Comparison of ENCODE assay signal across 1 cellular context in the genomic region with DNA sequence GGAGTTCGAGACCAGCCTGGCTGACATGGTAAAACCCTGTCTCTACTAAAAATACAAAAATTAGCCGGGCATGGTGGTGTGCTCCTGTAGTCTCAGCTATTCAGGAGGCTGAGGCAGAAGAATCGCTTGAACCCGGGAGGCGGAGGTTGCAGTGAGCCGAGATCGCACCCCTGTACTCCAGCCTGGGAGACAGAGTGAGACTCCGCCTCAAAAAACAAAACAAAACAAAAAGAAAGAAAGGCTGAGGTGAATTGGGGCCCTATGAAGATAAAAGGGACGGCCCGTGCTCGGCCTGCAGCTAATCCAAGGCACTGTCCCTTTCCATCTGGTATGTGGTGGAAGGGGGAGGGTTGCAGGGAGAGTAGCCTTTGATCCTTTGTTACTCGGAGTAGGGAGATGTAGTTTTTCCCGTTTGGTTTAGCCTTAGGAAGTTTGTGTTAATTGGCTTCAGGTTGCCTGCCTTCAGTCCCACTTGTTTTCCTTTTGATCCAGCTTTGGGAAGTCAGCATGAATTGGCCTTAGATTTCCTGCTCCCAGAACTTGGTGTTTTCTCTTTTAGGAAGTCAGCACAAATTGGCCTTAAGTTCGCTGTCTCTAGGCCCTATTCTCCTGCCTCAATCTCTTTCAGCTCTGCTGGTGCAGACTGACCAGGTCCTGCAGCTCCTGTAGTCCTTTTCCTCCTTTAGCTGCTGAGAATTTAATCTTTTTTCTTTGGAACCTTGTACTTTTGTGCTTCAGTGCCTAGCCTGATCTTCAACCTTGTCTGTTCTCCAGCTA.
A peak's percentile ranks its signal among the peaks of the same experiment; 100 is the strongest.
TF ChIP-seq lines count a peak whose summit lies in the region.

No MANE protein-coding gene starts in this region.

TF ChIP-seq in HepG2, 621 proteins besides CTCF, POLR2A, EP300 and RAD21 (continued from another document and continues in another):
- TF ChIP-seq ZNF567 (CRISPR knock-in tag; IDR thresholded peaks at IDR 0.05; ENCODE audit: borderline replicate concordance) = no peak
- 0 out of 2 replicates have a peak, but pooled peaks have one; percentile 35 for TF ChIP-seq ZSCAN21 (CRISPR knock-in tag; IDR thresholded peaks at IDR 0.05; ENCODE audit: borderline replicate concordance)
- TF ChIP-seq PHF20 (CRISPR knock-in tag; IDR thresholded peaks at IDR 0.05) = no peak
- TF ChIP-seq PPARG (CRISPR knock-in tag; conservative IDR thresholded peaks at IDR 0.05) = peak; percentile 75
- 0 out of 2 replicates have a peak, but pooled peaks have one; percentile 18 for TF ChIP-seq ZNF549 (CRISPR knock-in tag; IDR thresholded peaks at IDR 0.05)
- TF ChIP-seq RBAK (CRISPR knock-in tag; IDR thresholded peaks at IDR 0.05) = no peak
- TF ChIP-seq, protein P1, sequence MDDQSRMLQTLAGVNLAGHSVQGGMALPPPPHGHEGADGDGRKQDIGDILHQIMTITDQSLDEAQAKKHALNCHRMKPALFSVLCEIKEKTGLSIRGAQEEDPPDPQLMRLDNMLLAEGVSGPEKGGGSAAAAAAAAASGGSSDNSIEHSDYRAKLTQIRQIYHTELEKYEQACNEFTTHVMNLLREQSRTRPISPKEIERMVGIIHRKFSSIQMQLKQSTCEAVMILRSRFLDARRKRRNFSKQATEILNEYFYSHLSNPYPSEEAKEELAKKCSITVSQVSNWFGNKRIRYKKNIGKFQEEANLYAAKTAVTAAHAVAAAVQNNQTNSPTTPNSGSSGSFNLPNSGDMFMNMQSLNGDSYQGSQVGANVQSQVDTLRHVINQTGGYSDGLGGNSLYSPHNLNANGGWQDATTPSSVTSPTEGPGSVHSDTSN (CRISPR knock-in tag; IDR thresholded peaks at IDR 0.05; ENCODE audit: borderline replicate concordance) = no peak
- no peak for TF ChIP-seq SRF (IDR thresholded peaks at IDR 0.05; ENCODE audit: low read depth, low read length)
- TF ChIP-seq ZNF883 (CRISPR knock-in tag; IDR thresholded peaks at IDR 0.05; ENCODE audit: not compliant biosample characterization) = no peak
- TF ChIP-seq ETV5 (CRISPR knock-in tag; IDR thresholded peaks at IDR 0.05; ENCODE audit: borderline replicate concordance) = peak; percentile 28
- peak; percentile 69 for TF ChIP-seq KAT7 (CRISPR knock-in tag; IDR thresholded peaks at IDR 0.05; ENCODE audit: borderline replicate concordance)
- 0 out of 2 replicates have a peak, but pooled peaks have one; percentile 65 for TF ChIP-seq ZNF564 (CRISPR knock-in tag; IDR thresholded peaks at IDR 0.05)
- no peak for TF ChIP-seq KLF13 (CRISPR knock-in tag; IDR thresholded peaks at IDR 0.05)
- peak; percentile 72 for TF ChIP-seq ZNF33B (CRISPR knock-in tag; IDR thresholded peaks at IDR 0.05)
- TF ChIP-seq FLYWCH1 (CRISPR knock-in tag; IDR thresholded peaks at IDR 0.05) = no peak
- no peak for TF ChIP-seq REXO4 (CRISPR knock-in tag; IDR thresholded peaks at IDR 0.05; ENCODE audit: borderline replicate concordance)
- peak; percentile 15; the same call in 1 of the 2 replicates for TF ChIP-seq ZNF552 (CRISPR knock-in tag; IDR thresholded peaks at IDR 0.05; ENCODE audit: borderline replicate concordance)
- TF ChIP-seq CCDC6 (CRISPR knock-in tag; IDR thresholded peaks at IDR 0.05) = no peak
- no peak for TF ChIP-seq FOXA1 (IDR thresholded peaks at IDR 0.05)
- peak; percentile 40; the same call in 1 of the 2 replicates for TF ChIP-seq FOXA1 (CRISPR knock-in tag; IDR thresholded peaks at IDR 0.05)
- TF ChIP-seq EED (CRISPR knock-in tag; IDR thresholded peaks at IDR 0.05) = no peak
- peak; percentile 94 for TF ChIP-seq SP5 (CRISPR knock-in tag; IDR thresholded peaks at IDR 0.05; ENCODE audit: borderline replicate concordance, low read depth)
- TF ChIP-seq SIX1 (CRISPR knock-in tag; IDR thresholded peaks at IDR 0.05; ENCODE audit: borderline replicate concordance) = no peak; the same call in 1 of the 2 replicates
- TF ChIP-seq NFKBIZ (CRISPR knock-in tag; IDR thresholded peaks at IDR 0.05) = 0 out of 2 replicates have a peak, but pooled peaks have one; percentile 67
- TF ChIP-seq ATRX (CRISPR knock-in tag; IDR thresholded peaks at IDR 0.05; ENCODE audit: borderline replicate concordance) = no peak
- no peak for TF ChIP-seq ZNF530 (CRISPR knock-in tag; IDR thresholded peaks at IDR 0.05; ENCODE audit: low read depth)
- TF ChIP-seq, protein P2, sequence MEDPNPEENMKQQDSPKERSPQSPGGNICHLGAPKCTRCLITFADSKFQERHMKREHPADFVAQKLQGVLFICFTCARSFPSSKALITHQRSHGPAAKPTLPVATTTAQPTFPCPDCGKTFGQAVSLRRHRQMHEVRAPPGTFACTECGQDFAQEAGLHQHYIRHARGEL (CRISPR knock-in tag; IDR thresholded peaks at IDR 0.05) = no peak
- TF ChIP-seq ZNF557 (CRISPR knock-in tag; IDR thresholded peaks at IDR 0.05) = peak; percentile 88; the same call in 1 of the 2 replicates
- TF ChIP-seq, protein P3, sequence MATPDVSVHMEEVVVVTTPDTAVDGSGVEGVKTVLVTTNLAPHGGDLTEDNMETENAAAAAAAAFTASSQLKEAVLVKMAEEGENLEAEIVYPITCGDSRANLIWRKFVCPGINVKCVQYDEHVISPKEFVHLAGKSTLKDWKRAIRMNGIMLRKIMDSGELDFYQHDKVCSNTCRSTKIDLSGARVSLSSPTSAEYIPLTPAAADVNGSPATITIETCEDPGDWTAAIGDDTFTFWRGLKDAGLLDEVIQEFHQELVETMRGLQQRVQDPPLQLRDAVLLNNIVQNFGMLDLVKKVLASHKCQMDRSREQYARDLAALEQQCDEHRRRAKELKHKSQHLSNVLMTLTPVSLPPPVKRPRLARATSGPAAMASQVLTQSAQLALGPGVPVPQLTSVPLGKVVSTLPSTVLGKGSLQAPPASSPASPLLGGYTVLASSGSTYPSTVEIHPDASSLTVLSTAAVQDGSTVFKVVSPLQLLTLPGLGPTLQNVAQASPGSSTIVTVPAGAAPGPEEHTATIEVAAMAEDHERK (CRISPR knock-in tag; IDR thresholded peaks at IDR 0.05; ENCODE audit: low read depth) = no peak
- TF ChIP-seq ZNF501 (CRISPR knock-in tag; IDR thresholded peaks at IDR 0.05) = peak; percentile 81
- peak; percentile 92 for TF ChIP-seq ISL2 (CRISPR knock-in tag; IDR thresholded peaks at IDR 0.05)
- TF ChIP-seq, protein P4, sequence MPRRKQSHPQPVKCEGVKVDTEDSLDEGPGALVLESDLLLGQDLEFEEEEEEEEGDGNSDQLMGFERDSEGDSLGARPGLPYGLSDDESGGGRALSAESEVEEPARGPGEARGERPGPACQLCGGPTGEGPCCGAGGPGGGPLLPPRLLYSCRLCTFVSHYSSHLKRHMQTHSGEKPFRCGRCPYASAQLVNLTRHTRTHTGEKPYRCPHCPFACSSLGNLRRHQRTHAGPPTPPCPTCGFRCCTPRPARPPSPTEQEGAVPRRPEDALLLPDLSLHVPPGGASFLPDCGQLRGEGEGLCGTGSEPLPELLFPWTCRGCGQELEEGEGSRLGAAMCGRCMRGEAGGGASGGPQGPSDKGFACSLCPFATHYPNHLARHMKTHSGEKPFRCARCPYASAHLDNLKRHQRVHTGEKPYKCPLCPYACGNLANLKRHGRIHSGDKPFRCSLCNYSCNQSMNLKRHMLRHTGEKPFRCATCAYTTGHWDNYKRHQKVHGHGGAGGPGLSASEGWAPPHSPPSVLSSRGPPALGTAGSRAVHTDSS (CRISPR knock-in tag; conservative IDR thresholded peaks at IDR 0.05) = no peak
- TF ChIP-seq ZNF432 (CRISPR knock-in tag; IDR thresholded peaks at IDR 0.05; ENCODE audit: borderline replicate concordance) = no peak
- TF ChIP-seq ZNF383 (CRISPR knock-in tag; IDR thresholded peaks at IDR 0.05; ENCODE audit: borderline replicate concordance) = no peak
- 0 out of 2 replicates have a peak, but pooled peaks have one; percentile 67 for TF ChIP-seq SRY (CRISPR knock-in tag; IDR thresholded peaks at IDR 0.05)
- TF ChIP-seq, protein P5, sequence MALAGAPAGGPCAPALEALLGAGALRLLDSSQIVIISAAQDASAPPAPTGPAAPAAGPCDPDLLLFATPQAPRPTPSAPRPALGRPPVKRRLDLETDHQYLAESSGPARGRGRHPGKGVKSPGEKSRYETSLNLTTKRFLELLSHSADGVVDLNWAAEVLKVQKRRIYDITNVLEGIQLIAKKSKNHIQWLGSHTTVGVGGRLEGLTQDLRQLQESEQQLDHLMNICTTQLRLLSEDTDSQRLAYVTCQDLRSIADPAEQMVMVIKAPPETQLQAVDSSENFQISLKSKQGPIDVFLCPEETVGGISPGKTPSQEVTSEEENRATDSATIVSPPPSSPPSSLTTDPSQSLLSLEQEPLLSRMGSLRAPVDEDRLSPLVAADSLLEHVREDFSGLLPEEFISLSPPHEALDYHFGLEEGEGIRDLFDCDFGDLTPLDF (CRISPR knock-in tag; IDR thresholded peaks at IDR 0.05) = peak; percentile 73; the same call in 1 of the 2 replicates
- TF ChIP-seq EHMT2 (IDR thresholded peaks at IDR 0.05; ENCODE audit: borderline replicate concordance, low read depth, low read length) = peak; percentile 72; the same call in 1 of the 2 replicates
- TF ChIP-seq, protein P6, sequence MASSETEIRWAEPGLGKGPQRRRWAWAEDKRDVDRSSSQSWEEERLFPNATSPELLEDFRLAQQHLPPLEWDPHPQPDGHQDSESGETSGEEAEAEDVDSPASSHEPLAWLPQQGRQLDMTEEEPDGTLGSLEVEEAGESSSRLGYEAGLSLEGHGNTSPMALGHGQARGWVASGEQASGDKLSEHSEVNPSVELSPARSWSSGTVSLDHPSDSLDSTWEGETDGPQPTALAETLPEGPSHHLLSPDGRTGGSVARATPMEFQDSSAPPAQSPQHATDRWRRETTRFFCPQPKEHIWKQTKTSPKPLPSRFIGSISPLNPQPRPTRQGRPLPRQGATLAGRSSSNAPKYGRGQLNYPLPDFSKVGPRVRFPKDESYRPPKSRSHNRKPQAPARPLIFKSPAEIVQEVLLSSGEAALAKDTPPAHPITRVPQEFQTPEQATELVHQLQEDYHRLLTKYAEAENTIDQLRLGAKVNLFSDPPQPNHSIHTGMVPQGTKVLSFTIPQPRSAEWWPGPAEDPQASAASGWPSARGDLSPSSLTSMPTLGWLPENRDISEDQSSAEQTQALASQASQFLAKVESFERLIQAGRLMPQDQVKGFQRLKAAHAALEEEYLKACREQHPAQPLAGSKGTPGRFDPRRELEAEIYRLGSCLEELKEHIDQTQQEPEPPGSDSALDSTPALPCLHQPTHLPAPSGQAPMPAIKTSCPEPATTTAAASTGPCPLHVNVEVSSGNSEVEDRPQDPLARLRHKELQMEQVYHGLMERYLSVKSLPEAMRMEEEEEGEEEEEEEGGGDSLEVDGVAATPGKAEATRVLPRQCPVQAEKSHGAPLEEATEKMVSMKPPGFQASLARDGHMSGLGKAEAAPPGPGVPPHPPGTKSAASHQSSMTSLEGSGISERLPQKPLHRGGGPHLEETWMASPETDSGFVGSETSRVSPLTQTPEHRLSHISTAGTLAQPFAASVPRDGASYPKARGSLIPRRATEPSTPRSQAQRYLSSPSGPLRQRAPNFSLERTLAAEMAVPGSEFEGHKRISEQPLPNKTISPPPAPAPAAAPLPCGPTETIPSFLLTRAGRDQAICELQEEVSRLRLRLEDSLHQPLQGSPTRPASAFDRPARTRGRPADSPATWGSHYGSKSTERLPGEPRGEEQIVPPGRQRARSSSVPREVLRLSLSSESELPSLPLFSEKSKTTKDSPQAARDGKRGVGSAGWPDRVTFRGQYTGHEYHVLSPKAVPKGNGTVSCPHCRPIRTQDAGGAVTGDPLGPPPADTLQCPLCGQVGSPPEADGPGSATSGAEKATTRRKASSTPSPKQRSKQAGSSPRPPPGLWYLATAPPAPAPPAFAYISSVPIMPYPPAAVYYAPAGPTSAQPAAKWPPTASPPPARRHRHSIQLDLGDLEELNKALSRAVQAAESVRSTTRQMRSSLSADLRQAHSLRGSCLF (CRISPR knock-in tag; IDR thresholded peaks at IDR 0.05; ENCODE audit: borderline replicate concordance) = no peak; the same call in 1 of the 2 replicates
- no peak for TF ChIP-seq ZC3H13 (CRISPR knock-in tag; IDR thresholded peaks at IDR 0.05)
- TF ChIP-seq MTF2 (CRISPR knock-in tag; IDR thresholded peaks at IDR 0.05; ENCODE audit: borderline replicate concordance) = no peak
- TF ChIP-seq ZNF101 (CRISPR knock-in tag; IDR thresholded peaks at IDR 0.05; ENCODE audit: borderline replicate concordance, low read depth) = no peak
- TF ChIP-seq ZNF562 (CRISPR knock-in tag; IDR thresholded peaks at IDR 0.05; ENCODE audit: borderline replicate concordance) = no peak
- TF ChIP-seq, protein P7, sequence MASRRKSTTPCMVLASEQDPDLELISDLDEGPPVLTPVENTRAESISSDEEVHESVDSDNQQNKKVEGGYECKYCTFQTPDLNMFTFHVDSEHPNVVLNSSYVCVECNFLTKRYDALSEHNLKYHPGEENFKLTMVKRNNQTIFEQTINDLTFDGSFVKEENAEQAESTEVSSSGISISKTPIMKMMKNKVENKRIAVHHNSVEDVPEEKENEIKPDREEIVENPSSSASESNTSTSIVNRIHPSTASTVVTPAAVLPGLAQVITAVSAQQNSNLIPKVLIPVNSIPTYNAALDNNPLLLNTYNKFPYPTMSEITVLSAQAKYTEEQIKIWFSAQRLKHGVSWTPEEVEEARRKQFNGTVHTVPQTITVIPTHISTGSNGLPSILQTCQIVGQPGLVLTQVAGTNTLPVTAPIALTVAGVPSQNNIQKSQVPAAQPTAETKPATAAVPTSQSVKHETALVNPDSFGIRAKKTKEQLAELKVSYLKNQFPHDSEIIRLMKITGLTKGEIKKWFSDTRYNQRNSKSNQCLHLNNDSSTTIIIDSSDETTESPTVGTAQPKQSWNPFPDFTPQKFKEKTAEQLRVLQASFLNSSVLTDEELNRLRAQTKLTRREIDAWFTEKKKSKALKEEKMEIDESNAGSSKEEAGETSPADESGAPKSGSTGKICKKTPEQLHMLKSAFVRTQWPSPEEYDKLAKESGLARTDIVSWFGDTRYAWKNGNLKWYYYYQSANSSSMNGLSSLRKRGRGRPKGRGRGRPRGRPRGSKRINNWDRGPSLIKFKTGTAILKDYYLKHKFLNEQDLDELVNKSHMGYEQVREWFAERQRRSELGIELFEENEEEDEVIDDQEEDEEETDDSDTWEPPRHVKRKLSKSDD (CRISPR knock-in tag; IDR thresholded peaks at IDR 0.05; ENCODE audit: low read depth) = peak; percentile 60; the same call in 1 of the 2 replicates
- TF ChIP-seq ZNF17 (CRISPR knock-in tag; IDR thresholded peaks at IDR 0.05) = no peak
- TF ChIP-seq GLI4 (CRISPR knock-in tag; IDR thresholded peaks at IDR 0.05; ENCODE audit: borderline replicate concordance) = peak; percentile 54; the same call in 1 of the 2 replicates
- no peak for TF ChIP-seq KDM4B (CRISPR knock-in tag; IDR thresholded peaks at IDR 0.05)
